8 cellular contexts compared by ENCODE assay signal in the genomic region with DNA sequence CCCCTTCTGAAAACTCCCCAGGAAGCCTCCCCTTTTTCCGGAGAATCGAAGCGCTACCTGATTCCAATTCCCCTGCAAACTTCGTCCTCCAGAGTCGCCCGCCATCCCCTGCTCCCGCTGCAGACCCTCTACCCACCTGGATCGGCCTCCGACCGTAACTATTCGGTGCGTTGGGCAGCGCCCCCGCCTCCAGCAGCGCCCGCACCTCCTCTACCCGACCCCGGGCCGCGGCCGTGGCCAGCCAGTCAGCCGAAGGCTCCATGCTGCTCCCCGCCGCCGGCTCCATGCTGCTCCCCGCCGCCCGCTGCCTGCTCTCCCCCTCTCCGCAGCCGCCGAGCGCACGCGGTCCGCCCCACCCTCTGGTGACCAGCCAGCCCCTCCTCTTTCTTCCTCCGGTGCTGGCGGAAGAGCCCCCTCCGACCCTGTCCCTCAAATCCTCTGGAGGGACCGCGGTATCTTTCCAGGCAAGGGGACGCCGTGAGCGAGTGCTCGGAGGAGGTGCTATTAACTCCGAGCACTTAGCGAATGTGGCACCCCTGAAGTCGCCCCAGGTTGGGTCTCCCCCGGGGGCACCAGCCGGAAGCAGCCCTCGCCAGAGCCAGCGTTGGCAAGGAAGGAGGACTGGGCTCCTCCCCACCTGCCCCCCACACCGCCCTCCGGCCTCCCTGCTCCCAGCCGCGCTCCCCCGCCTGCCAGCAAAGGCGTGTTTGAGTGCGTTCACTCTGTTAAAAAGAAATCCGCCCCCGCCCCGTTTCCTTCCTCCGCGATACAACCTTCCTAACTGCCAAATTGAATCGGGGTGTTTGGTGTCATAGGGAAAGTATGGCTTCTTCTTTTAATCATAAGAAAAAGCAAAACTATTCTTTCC. TPM values are rescaled to one million over a fixed set of nuclear protein-coding genes. Genes with fewer than 3 reads are reported as not detected.
DNase-seq lines count a peak whose midpoint lies in the region; ATAC-seq and TF ChIP-seq lines count a peak whose summit lies in the region.

No MANE protein-coding gene starts in this region.

- H3K36me3 Mint-ChIP-seq in memory B cell, result peaks cover 5% of the 10 kb centered on the region

- peak overlapping the region; percentile 84 for H3K4me3 Mint-ChIP-seq in memory B cell

- H3K4me3 ChIP-seq in HUES64 (ENCODE audit: low read length) (peak overlapping the region; percentile 56), dorsolateral prefrontal cortex (peak overlapping the region in 57 of 59 donors; percentile 1 to 67 (median 45)), testis (peak overlapping the region; percentile 37 to 51)

- TF ChIP-seq CTCF in dorsolateral prefrontal cortex (IDR thresholded peaks at IDR 0.05 in 54 of 56, conservative IDR thresholded peaks at IDR 0.05 in 2 of 56; ENCODE audit: low read depth in 1 of 56, partially characterized antibody in 56 of 56) (no peak), testis (IDR thresholded peaks at IDR 0.05) (no peak)

- H3K27ac ChIP-seq in HUES64 (ENCODE audit: low read depth, low read length) (no peak overlapping the region), dorsolateral prefrontal cortex (peak overlapping the region in 11 of 59 donors; percentile 8 to 61 (median 28)), testis (no peak overlapping the region)

- peaks cover 18% of the 10 kb centered on the region for H3K4me1 Mint-ChIP-seq in memory B cell

- peak overlapping the region; percentile 14; the same call in 1 of the 2 replicates for H3K9ac ChIP-seq in HUES64 (ENCODE audit: low read depth, low read length)

- no peaks in the 10 kb centered on the region for H3K9me3 ChIP-seq in HUES64 (ENCODE audit: insufficient read depth, low read depth, low read length)
- no peaks in the 10 kb centered on the region for H3K9me3 ChIP-seq in testis

- H3K36me3 ChIP-seq in HUES64 (ENCODE audit: insufficient read depth, low read length), result no peaks in the 10 kb centered on the region
- no peaks in the 10 kb centered on the region for H3K36me3 ChIP-seq in testis (ENCODE audit: low read depth, missing control alignments)

- H3K27ac Mint-ChIP-seq in memory B cell, result peak overlapping the region; percentile 79

- DNase-seq in DMS 273 treated with DMSO at 0.1 percent for 48 hours (lab: John Stamatoyannopoulos, UW) (peak; percentile 89), dorsolateral prefrontal cortex (peak in 1 of 10 donors; percentile 44), memory B cell (ENCODE audit: low spot score in 2 of 2) (peak in 1 of 2 donors; percentile 47), testis (no peak), NCI-H1048 (lab: John Stamatoyannopoulos, UW) (no peak)

- H3K4me1 ChIP-seq in HUES64 (ENCODE audit: insufficient read depth, low read length) (peaks cover 6% of the 10 kb centered on the region), testis (peaks cover 13% of the 10 kb centered on the region)

- peaks cover 34% of the 10 kb centered on the region for H3K27me3 Mint-ChIP-seq in memory B cell

- TF ChIP-seq POLR2A in testis (IDR thresholded peaks at IDR 0.05), result no peak

- peaks cover 100% of the 10 kb centered on the region for H3K27me3 ChIP-seq in HUES64 (ENCODE audit: insufficient read depth, low read length)
- peaks cover 7 to 100% (median 99%) of the 10 kb centered on the region in 45 donors for H3K27me3 ChIP-seq in dorsolateral prefrontal cortex
- peaks cover 10% of the 10 kb centered on the region for H3K27me3 ChIP-seq in testis

- ATAC-seq in GM21390 (IDR thresholded peaks at IDR 0.05; ENCODE audit: unreplicated experiment) (peak; percentile 71), SK-N-SH treated with all-trans-retinoic acid at 6 μM for 48 hours (peak; percentile 89), memory B cell (ENCODE audit: low read depth) (peak; percentile 60)

- intact Hi-C loops in dorsolateral prefrontal cortex (cut with DNase I), result no loop called here
- intact Hi-C loops in testis (cut with DNase I; ENCODE audit: low total_unique reads), result no loop called here

- under 1% methylated on average over 63 of the region's 64 CpGs for WGBS in HUES64
- 1 to 2% methylated on average over 40 to 60 of the region's 64 CpGs for WGBS in testis, 2 donors

- H3K9me3 Mint-ChIP-seq in memory B cell, result peaks cover 6% of the 10 kb centered on the region

TF ChIP-seq in SK-N-SH treated with all-trans-retinoic acid at 6 μM for 48 hours, 23 proteins besides CTCF, POLR2A, EP300 and RAD21:
- TF ChIP-seq GLIS3 (CRISPR knock-in tag; IDR thresholded peaks at IDR 0.05), result no peak
- TF ChIP-seq, protein P1, sequence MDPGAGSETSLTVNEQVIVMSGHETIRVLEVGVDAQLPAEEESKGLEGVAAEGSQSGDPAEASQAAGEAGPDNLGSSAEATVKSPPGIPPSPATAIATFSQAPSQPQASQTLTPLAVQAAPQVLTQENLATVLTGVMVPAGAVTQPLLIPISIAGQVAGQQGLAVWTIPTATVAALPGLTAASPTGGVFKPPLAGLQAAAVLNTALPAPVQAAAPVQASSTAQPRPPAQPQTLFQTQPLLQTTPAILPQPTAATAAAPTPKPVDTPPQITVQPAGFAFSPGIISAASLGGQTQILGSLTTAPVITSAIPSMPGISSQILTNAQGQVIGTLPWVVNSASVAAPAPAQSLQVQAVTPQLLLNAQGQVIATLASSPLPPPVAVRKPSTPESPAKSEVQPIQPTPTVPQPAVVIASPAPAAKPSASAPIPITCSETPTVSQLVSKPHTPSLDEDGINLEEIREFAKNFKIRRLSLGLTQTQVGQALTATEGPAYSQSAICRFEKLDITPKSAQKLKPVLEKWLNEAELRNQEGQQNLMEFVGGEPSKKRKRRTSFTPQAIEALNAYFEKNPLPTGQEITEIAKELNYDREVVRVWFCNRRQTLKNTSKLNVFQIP (CRISPR knock-in tag; IDR thresholded peaks at IDR 0.05; ENCODE audit: borderline replicate concordance, low read depth), result no peak
- no peak for TF ChIP-seq ZFP30 (CRISPR knock-in tag; IDR thresholded peaks at IDR 0.05)
- TF ChIP-seq ARNTL (CRISPR knock-in tag; IDR thresholded peaks at IDR 0.05; ENCODE audit: borderline replicate concordance, low read depth), result no peak
- TF ChIP-seq RARB (CRISPR knock-in tag; IDR thresholded peaks at IDR 0.05), result no peak
- TF ChIP-seq ZNF8 (CRISPR knock-in tag; IDR thresholded peaks at IDR 0.05), result no peak
- no peak for TF ChIP-seq PPARA (CRISPR knock-in tag; IDR thresholded peaks at IDR 0.05; ENCODE audit: borderline replicate concordance)
- no peak for TF ChIP-seq ZFP3 (CRISPR knock-in tag; IDR thresholded peaks at IDR 0.05)
- TF ChIP-seq ZNF565 (CRISPR knock-in tag; conservative IDR thresholded peaks at IDR 0.05; ENCODE audit: low read depth), result no peak
- TF ChIP-seq, protein P2, sequence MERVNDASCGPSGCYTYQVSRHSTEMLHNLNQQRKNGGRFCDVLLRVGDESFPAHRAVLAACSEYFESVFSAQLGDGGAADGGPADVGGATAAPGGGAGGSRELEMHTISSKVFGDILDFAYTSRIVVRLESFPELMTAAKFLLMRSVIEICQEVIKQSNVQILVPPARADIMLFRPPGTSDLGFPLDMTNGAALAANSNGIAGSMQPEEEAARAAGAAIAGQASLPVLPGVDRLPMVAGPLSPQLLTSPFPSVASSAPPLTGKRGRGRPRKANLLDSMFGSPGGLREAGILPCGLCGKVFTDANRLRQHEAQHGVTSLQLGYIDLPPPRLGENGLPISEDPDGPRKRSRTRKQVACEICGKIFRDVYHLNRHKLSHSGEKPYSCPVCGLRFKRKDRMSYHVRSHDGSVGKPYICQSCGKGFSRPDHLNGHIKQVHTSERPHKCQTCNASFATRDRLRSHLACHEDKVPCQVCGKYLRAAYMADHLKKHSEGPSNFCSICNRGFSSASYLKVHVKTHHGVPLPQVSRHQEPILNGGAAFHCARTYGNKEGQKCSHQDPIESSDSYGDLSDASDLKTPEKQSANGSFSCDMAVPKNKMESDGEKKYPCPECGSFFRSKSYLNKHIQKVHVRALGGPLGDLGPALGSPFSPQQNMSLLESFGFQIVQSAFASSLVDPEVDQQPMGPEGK (CRISPR knock-in tag; IDR thresholded peaks at IDR 0.05; ENCODE audit: borderline replicate concordance), result no peak
- TF ChIP-seq SNAI2 (CRISPR knock-in tag; IDR thresholded peaks at IDR 0.05), result no peak
TF ChIP-seq in SK-N-SH treated with all-trans-retinoic acid at 6 μM for 48 hours: peak in this region for 0.

RNA-seq across cellular contexts. Expression of a gene that starts 19.4 kb away (rescaled TPM):
- 0.35 TPM for polyA plus RNA-seq in HUES64 (2013, experiment 1 of 2)
- not detected for polyA plus RNA-seq in HUES64 (2013, experiment 2 of 2)
- total RNA-seq in dorsolateral prefrontal cortex (10 to 100 TPM in 4 of 120 experiments, 1 to 10 TPM in 115, under 1 TPM in 1; 0.87 to 11.8 (median 5.2) TPM), testis (10 to 100 TPM; 20.4 to 67.5 TPM)
- polyA plus RNA-seq in testis (ENCODE audit: insufficient read depth, low read depth, low replicate concordance), result 12.9 TPM

RNA-seq across cellular contexts. Expression of a gene that starts 19.8 kb away (rescaled TPM):
- polyA plus RNA-seq in HUES64 (2013, experiment 1 of 2), result not detected
- not detected for polyA plus RNA-seq in HUES64 (2013, experiment 2 of 2)
- total RNA-seq in dorsolateral prefrontal cortex, result 1 to 10 TPM in 119 of 120 experiments, under 1 TPM in 1; 0.63 to 5.4 (median 2.5) TPM
- 1 to 10 TPM; 3.0 to 3.5 TPM for total RNA-seq in testis
- 2.2 TPM for polyA plus RNA-seq in testis (ENCODE audit: insufficient read depth, low read depth, low replicate concordance)

RNA-seq across cellular contexts. Expression of a gene that starts 34.3 kb away (rescaled TPM):
- polyA plus RNA-seq in HUES64 (2013, experiment 1 of 2), result 0.40 TPM
- polyA plus RNA-seq in HUES64 (2013, experiment 2 of 2), result 0.51 TPM
- total RNA-seq in dorsolateral prefrontal cortex, result 10 to 100 TPM in 1 of 120 experiments, 1 to 10 TPM in 119; 1.4 to 10.3 (median 2.9) TPM
- 10 to 100 TPM; 17.3 to 28.7 TPM for total RNA-seq in testis
- 11.8 TPM for polyA plus RNA-seq in testis (ENCODE audit: insufficient read depth, low read depth, low replicate concordance)
